In the genomic region with DNA sequence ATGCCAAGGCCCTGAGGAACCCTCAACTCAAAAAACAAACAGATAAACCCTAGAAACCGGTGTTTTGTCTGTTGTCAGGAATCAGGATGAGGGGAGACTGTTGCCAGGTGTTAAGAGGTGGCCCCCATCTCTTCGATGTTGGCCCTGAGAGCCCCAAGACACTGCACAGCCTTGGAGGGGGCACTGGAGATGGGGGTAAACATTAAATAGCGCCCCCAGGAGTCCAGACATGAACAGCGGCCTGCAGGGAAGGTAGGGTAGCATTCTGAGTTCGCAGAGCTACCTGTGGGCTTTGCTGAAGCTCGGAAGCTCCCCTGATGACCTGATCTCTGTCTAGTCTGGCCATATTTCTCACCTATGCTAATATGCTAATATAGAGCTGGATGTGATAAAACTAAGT, we compare ENCODE assay signal across 1 cellular context.
TF ChIP-seq lines count a peak whose summit lies in the region.

No MANE protein-coding gene starts in this region.

TF ChIP-seq in GM23338, 12 proteins besides CTCF, POLR2A, EP300 and RAD21 (continued from another document):
- TF ChIP-seq, protein P1, sequence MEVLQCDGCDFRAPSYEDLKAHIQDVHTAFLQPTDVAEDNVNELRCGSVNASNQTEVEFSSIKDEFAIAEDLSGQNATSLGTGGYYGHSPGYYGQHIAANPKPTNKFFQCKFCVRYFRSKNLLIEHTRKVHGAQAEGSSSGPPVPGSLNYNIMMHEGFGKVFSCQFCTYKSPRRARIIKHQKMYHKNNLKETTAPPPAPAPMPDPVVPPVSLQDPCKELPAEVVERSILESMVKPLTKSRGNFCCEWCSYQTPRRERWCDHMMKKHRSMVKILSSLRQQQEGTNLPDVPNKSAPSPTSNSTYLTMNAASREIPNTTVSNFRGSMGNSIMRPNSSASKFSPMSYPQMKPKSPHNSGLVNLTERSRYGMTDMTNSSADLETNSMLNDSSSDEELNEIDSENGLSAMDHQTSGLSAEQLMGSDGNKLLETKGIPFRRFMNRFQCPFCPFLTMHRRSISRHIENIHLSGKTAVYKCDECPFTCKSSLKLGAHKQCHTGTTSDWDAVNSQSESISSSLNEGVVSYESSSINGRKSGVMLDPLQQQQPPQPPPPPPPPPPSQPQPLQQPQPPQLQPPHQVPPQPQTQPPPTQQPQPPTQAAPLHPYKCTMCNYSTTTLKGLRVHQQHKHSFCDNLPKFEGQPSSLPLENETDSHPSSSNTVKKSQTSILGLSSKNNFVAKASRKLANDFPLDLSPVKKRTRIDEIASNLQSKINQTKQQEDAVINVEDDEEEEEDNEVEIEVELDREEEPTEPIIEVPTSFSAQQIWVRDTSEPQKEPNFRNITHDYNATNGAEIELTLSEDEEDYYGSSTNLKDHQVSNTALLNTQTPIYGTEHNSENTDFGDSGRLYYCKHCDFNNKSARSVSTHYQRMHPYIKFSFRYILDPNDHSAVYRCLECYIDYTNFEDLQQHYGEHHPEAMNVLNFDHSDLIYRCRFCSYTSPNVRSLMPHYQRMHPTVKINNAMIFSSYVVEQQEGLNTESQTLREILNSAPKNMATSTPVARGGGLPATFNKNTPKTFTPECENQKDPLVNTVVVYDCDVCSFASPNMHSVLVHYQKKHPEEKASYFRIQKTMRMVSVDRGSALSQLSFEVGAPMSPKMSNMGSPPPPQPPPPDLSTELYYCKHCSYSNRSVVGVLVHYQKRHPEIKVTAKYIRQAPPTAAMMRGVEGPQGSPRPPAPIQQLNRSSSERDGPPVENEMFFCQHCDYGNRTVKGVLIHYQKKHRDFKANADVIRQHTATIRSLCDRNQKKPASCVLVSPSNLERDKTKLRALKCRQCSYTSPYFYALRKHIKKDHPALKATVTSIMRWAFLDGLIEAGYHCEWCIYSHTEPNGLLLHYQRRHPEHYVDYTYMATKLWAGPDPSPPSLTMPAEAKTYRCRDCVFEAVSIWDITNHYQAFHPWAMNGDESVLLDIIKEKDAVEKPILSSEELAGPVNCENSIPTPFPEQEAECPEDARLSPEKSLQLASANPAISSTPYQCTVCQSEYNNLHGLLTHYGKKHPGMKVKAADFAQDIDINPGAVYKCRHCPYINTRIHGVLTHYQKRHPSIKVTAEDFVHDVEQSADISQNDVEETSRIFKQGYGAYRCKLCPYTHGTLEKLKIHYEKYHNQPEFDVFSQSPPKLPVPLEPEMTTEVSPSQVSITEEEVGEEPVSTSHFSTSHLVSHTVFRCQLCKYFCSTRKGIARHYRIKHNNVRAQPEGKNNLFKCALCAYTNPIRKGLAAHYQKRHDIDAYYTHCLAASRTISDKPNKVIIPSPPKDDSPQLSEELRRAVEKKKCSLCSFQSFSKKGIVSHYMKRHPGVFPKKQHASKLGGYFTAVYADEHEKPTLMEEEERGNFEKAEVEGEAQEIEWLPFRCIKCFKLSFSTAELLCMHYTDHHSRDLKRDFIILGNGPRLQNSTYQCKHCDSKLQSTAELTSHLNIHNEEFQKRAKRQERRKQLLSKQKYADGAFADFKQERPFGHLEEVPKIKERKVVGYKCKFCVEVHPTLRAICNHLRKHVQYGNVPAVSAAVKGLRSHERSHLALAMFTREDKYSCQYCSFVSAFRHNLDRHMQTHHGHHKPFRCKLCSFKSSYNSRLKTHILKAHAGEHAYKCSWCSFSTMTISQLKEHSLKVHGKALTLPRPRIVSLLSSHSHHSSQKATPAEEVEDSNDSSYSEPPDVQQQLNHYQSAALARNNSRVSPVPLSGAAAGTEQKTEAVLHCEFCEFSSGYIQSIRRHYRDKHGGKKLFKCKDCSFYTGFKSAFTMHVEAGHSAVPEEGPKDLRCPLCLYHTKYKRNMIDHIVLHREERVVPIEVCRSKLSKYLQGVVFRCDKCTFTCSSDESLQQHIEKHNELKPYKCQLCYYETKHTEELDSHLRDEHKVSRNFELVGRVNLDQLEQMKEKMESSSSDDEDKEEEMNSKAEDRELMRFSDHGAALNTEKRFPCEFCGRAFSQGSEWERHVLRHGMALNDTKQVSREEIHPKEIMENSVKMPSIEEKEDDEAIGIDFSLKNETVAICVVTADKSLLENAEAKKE (CRISPR knock-in tag; IDR thresholded peaks at IDR 0.05): no peak
- no peak for TF ChIP-seq EZH2phosphoT487 (IDR thresholded peaks at IDR 0.05; ENCODE audit: unreplicated experiment)
- TF ChIP-seq NANOG (IDR thresholded peaks at IDR 0.05; ENCODE audit: borderline replicate concordance): no peak
- TF ChIP-seq EZH2 (IDR thresholded peaks at IDR 0.05; ENCODE audit: low read depth, unreplicated experiment): no peak
- TF ChIP-seq CREB1 (CRISPR knock-in tag; IDR thresholded peaks at IDR 0.05; ENCODE audit: low read depth): no peak
- no peak for TF ChIP-seq POLR2AphosphoS5 (IDR thresholded peaks at IDR 0.05; ENCODE audit: low read depth)
- TF ChIP-seq, protein P2, sequence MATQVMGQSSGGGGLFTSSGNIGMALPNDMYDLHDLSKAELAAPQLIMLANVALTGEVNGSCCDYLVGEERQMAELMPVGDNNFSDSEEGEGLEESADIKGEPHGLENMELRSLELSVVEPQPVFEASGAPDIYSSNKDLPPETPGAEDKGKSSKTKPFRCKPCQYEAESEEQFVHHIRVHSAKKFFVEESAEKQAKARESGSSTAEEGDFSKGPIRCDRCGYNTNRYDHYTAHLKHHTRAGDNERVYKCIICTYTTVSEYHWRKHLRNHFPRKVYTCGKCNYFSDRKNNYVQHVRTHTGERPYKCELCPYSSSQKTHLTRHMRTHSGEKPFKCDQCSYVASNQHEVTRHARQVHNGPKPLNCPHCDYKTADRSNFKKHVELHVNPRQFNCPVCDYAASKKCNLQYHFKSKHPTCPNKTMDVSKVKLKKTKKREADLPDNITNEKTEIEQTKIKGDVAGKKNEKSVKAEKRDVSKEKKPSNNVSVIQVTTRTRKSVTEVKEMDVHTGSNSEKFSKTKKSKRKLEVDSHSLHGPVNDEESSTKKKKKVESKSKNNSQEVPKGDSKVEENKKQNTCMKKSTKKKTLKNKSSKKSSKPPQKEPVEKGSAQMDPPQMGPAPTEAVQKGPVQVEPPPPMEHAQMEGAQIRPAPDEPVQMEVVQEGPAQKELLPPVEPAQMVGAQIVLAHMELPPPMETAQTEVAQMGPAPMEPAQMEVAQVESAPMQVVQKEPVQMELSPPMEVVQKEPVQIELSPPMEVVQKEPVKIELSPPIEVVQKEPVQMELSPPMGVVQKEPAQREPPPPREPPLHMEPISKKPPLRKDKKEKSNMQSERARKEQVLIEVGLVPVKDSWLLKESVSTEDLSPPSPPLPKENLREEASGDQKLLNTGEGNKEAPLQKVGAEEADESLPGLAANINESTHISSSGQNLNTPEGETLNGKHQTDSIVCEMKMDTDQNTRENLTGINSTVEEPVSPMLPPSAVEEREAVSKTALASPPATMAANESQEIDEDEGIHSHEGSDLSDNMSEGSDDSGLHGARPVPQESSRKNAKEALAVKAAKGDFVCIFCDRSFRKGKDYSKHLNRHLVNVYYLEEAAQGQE (IDR thresholded peaks at IDR 0.05; ENCODE audit: unreplicated experiment): no peak
TF ChIP-seq in GM23338: peak in this region for 0.
